Comparison of ENCODE assay signal across 13 cellular contexts in the genomic region with DNA sequence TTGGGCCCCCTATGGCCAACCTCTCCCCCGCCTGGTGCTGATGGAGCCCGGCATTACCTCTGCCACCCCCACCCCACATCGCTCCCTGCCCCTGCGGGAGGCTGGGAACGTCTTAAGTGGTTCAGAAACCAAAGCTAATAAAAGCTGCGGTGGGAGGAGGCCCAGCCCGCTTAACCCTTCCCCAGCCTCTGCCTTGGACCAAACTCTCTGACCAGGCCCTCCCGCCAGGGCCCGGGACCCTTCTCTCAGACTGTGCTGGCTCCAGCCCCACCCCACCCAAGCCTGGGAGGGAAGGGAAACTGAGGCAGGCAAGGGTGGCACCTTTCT. TPM values are rescaled to one million over a fixed set of nuclear protein-coding genes. Genes with fewer than 3 reads are reported as not detected.
A peak's percentile ranks its signal among the peaks of the same experiment; 100 is the strongest.
DNase-seq lines count a peak whose midpoint lies in the region; ATAC-seq and TF ChIP-seq lines count a peak whose summit lies in the region.
"Had no signal": no experiment of that assay in that cellular context is flagged by ENCODE, and none has a peak within 500 bp of the region (broad histone marks: within the 10 kb centered on the region; RNA-seq: fewer than 3 reads in every experiment).

No MANE protein-coding gene starts in this region.

- TF ChIP-seq CTCF in gastroesophageal sphincter (IDR thresholded peaks at IDR 0.05) (no peak), osteocyte (IDR thresholded peaks at IDR 0.05) (no peak), uterus (IDR thresholded peaks at IDR 0.05) (no peak)
- TF ChIP-seq CTCF in activated CD8-positive, alpha-beta T cell treated with anti-CD3 and anti-CD28 coated beads for 36 hours (IDR thresholded peaks at IDR 0.05), result no peak

- TF ChIP-seq POLR2A in gastroesophageal sphincter (IDR thresholded peaks at IDR 0.05), result no peak
- no peak for TF ChIP-seq POLR2A in uterus (IDR thresholded peaks at IDR 0.05)

- peaks cover 0 to 96% (median 36%) of the 10 kb centered on the region in 3 donors for H3K4me1 ChIP-seq in gastroesophageal sphincter
- peaks cover 9 to 36% of the 10 kb centered on the region in 2 donors for H3K4me1 ChIP-seq in uterus

- peaks cover 41% of the 10 kb centered on the region for H3K4me1 Mint-ChIP-seq in osteocyte (ENCODE audit: unreplicated experiment)
- no peaks in the 10 kb centered on the region for H3K4me1 Mint-ChIP-seq in activated CD8-positive, alpha-beta T cell treated with anti-CD3 and anti-CD28 coated beads for 36 hours (ENCODE audit: low read depth)

- H3K27ac ChIP-seq in adipose tissue (ENCODE audit: low read depth, low read length) (peak overlapping the region; percentile 2), gastroesophageal sphincter (peak overlapping the region; percentile 12 to 92 (median 86)), uterus (peak overlapping the region; percentile 91 to 98)

- H3K27me3 Mint-ChIP-seq in osteocyte (ENCODE audit: unreplicated experiment), result no peaks in the 10 kb centered on the region
- H3K27me3 Mint-ChIP-seq in activated CD8-positive, alpha-beta T cell treated with anti-CD3 and anti-CD28 coated beads for 36 hours, result no peaks in the 10 kb centered on the region
- H3K27me3 Mint-ChIP-seq: T-helper 17 cell had no signal

- CTCF ChIA-PET in activated CD8-positive, alpha-beta T cell treated with anti-CD3 and anti-CD28 coated beads for 36 hours (lab: Charles Lee), result no interaction called here

- peaks cover 7% of the 10 kb centered on the region for H3K36me3 Mint-ChIP-seq in osteocyte (ENCODE audit: unreplicated experiment)
- peaks cover 6% of the 10 kb centered on the region for H3K36me3 Mint-ChIP-seq in activated CD8-positive, alpha-beta T cell treated with anti-CD3 and anti-CD28 coated beads for 36 hours (ENCODE audit: low read depth)

- no peak overlapping the region for H3K4me3 ChIP-seq in gastroesophageal sphincter
- no peak overlapping the region for H3K4me3 ChIP-seq in uterus

- H3K36me3 ChIP-seq in gastroesophageal sphincter (peaks cover 0 to 85% of the 10 kb centered on the region in 2 donors), uterus (no peaks in the 10 kb centered on the region)

- no peaks in the 10 kb centered on the region for H3K9me3 ChIP-seq in gastroesophageal sphincter
- H3K9me3 ChIP-seq in uterus, result no peaks in the 10 kb centered on the region

- DNase-seq in osteocyte (ENCODE audit: extremely low spot score, unreplicated experiment) (no peak), uterus (no peak), NCI-H2227 (lab: John Stamatoyannopoulos, UW; ENCODE audit: unreplicated experiment) (no peak), AML-193 (lab: John Stamatoyannopoulos, UW) (no peak)
- no peak for DNase-seq in activated CD8-positive, alpha-beta T cell treated with anti-CD3 and anti-CD28 coated beads for 36 hours
- DNase-seq: DND-41; midbrain; NCI-H187 treated with DMSO at 0.1 percent for 48 hours; stimulated activated naive CD4-positive, alpha-beta T cell; T-helper 17 cell had no signal

- 48 to 61% (median 51%) methylated on average over 9 of the region's 9 CpGs for WGBS in adipose tissue, 3 donors
- 40% methylated on average over 3 of the region's 9 CpGs; no CpG with 5 or more reads in 1 of the 2 donors for WGBS in gastroesophageal sphincter (ENCODE audit: low coverage in 1 of 2), 2 donors

- ATAC-seq in gastroesophageal sphincter, result no peak
- ATAC-seq in activated CD8-positive, alpha-beta T cell treated with anti-CD3 and anti-CD28 coated beads for 36 hours, result no peak
- ATAC-seq: T-helper 17 cell had no signal

- no peak overlapping the region for H3K4me3 Mint-ChIP-seq in osteocyte (ENCODE audit: unreplicated experiment)
- H3K4me3 Mint-ChIP-seq in activated CD8-positive, alpha-beta T cell treated with anti-CD3 and anti-CD28 coated beads for 36 hours, result no peak overlapping the region
- H3K4me3 Mint-ChIP-seq: T-helper 17 cell had no signal

- H3K27ac Mint-ChIP-seq in osteocyte (ENCODE audit: unreplicated experiment), result peak overlapping the region; percentile 91
- no peak overlapping the region for H3K27ac Mint-ChIP-seq in activated CD8-positive, alpha-beta T cell treated with anti-CD3 and anti-CD28 coated beads for 36 hours
- H3K27ac Mint-ChIP-seq: T-helper 17 cell had no signal

- TF ChIP-seq EP300 in gastroesophageal sphincter (IDR thresholded peaks at IDR 0.05), result no peak

- H3K27me3 ChIP-seq in gastroesophageal sphincter (no peaks in the 10 kb centered on the region), uterus (no peaks in the 10 kb centered on the region)

- intact Hi-C loops in uterus (cut with DNase I; ENCODE audit: low total_unique reads), result no loop called here
- intact Hi-C loops in activated CD8-positive, alpha-beta T cell treated with anti-CD3 and anti-CD28 coated beads for 36 hours (cut with micrococcal nuclease), result no loop called here

- H3K9me3 Mint-ChIP-seq in osteocyte (ENCODE audit: unreplicated experiment), result no peaks in the 10 kb centered on the region
- H3K9me3 Mint-ChIP-seq in activated CD8-positive, alpha-beta T cell treated with anti-CD3 and anti-CD28 coated beads for 36 hours, result no peaks in the 10 kb centered on the region

- POLR2A ChIA-PET in activated CD8-positive, alpha-beta T cell treated with anti-CD3 and anti-CD28 coated beads for 36 hours (lab: Charles Lee), result no interaction called here

RNA-seq across cellular contexts. Expression of a gene that starts 22.1 kb away (rescaled TPM):
- 10 to 100 TPM in 1 of 3 donors, 1 to 10 TPM in 2; 1.2 to 18.6 (median 1.9) TPM for polyA plus RNA-seq in adipose tissue
- total RNA-seq in gastroesophageal sphincter, result not detected
- total RNA-seq in osteocyte, result not detected in 2 replicates
- total RNA-seq in uterus, result under 1 TPM in 1 of 4 donors, not detected in 3; 0.97 TPM
- total RNA-seq in activated CD8-positive, alpha-beta T cell treated with anti-CD3 and anti-CD28 coated beads for 36 hours, result 1 to 10 TPM; 1.6 to 3.8 TPM
- total RNA-seq: T-helper 17 cell had no signal

RNA-seq across cellular contexts. Expression of a gene that starts 25.0 kb away (rescaled TPM):
- polyA plus RNA-seq in adipose tissue, result not detected
- total RNA-seq in gastroesophageal sphincter, result not detected
- total RNA-seq in osteocyte, result not detected in 2 replicates
- total RNA-seq in uterus, result not detected
- total RNA-seq in activated CD8-positive, alpha-beta T cell treated with anti-CD3 and anti-CD28 coated beads for 36 hours, result not detected
- total RNA-seq: cerebellum, T-helper 17 cell had no signal

RNA-seq across cellular contexts. Expression of a gene that starts 42.3 kb away (rescaled TPM):
- polyA plus RNA-seq in adipose tissue, result 10 to 100 TPM in 2 of 3 donors, 1 to 10 TPM in 1; 7.8 to 16.3 (median 11.6) TPM
- 10 to 100 TPM; 16.5 to 30.7 (median 20.3) TPM for total RNA-seq in gastroesophageal sphincter
- 10.0 and 10.8 TPM in 2 replicates for total RNA-seq in osteocyte
- 10 to 100 TPM in 1 of 4 donors, 1 to 10 TPM in 3; 1.2 to 10.4 (median 4.7) TPM for total RNA-seq in uterus
- 10 to 100 TPM; 15.7 to 17.0 TPM for total RNA-seq in activated CD8-positive, alpha-beta T cell treated with anti-CD3 and anti-CD28 coated beads for 36 hours

RNA-seq across cellular contexts. Expression of a gene that starts 47.9 kb away (rescaled TPM):
- polyA plus RNA-seq in adipose tissue, result 10 to 100 TPM; 13.3 to 15.6 (median 14.4) TPM
- total RNA-seq in gastroesophageal sphincter (10 to 100 TPM; 17.6 to 32.9 (median 23.0) TPM), osteocyte (45.3 and 49.5 TPM in 2 replicates), uterus (10 to 100 TPM in 3 of 4 donors, 1 to 10 TPM in 1; 3.8 to 70.8 (median 33.0) TPM)
- total RNA-seq in activated CD8-positive, alpha-beta T cell treated with anti-CD3 and anti-CD28 coated beads for 36 hours, result 10 to 100 TPM; 39.9 to 40.9 TPM

Comparison
In these comparisons a context has a peak if more than half of its experiments do, and no peak if none do; other contexts are left out.
1. H3K27ac ChIP-seq: peak in every context shown above with its lines; median percentile 94 in uterus; 86 in gastroesophageal sphincter; 2 in adipose tissue.